17 cellular contexts compared by ENCODE assay signal in genomic region chr9:124187311-124187710, GRCh38.
A peak's percentile ranks its signal among the peaks of the same experiment; 100 is the strongest.
DNase-seq lines count a peak whose midpoint lies in the region; ATAC-seq, FAIRE-seq and TF ChIP-seq lines count a peak whose summit lies in the region.
"Had no signal": no experiment of that assay in that cellular context is flagged by ENCODE, and none has a peak within 500 bp of the region (broad histone marks: within the 10 kb centered on the region; RNA-seq: fewer than 3 reads in every experiment).

No MANE protein-coding gene starts in this region.

- POLR2A ChIA-PET in H1 (lab: Charles Lee; ENCODE audit: partially characterized antibody), result interaction anchor here (1.2 kb wide), 1 partner anchor 25 kb away, joined by 3 read pairs; no protein-coding TSS in a partner anchor

- H3K14ac ChIP-seq in H1 (ENCODE audit: insufficient read length), result no peak overlapping the region

- H3K36me3 ChIP-seq in H7 (replicated peaks; ENCODE audit: control insufficient read depth, insufficient read depth, low read length) (no peaks in the 10 kb centered on the region), H1 (ENCODE audit: control insufficient read depth in 2 of 4, insufficient read depth in 4 of 4, low read length in 3 of 4) (no peaks in the 10 kb centered on the region)
- H3K36me3 ChIP-seq: BLaER1 had no signal

- H3K23me2 ChIP-seq in H1 (ENCODE audit: low read depth, low read length), result no peaks in the 10 kb centered on the region

- H3K27me3 ChIP-seq in H7 (ENCODE audit: control insufficient read depth, insufficient read depth, low read length) (no peaks in the 10 kb centered on the region), H1 (replicated peaks in 1 of 4; ENCODE audit: control insufficient read depth in 3 of 4, extremely low read depth in 1 of 4, insufficient read depth in 3 of 4, low read length in 3 of 4) (no peaks in the 10 kb centered on the region)
- H3K27me3 ChIP-seq: BLaER1 had no signal

- no peak overlapping the region for H2BK120ac ChIP-seq in H1 (replicated peaks; ENCODE audit: low read depth, low read length)

- DNase-seq in H7, result peak; percentile 34
- DNase-seq in H1 (ENCODE audit: low read depth in 1 of 2, low spot score in 2 of 2), result peak in 1 of 2 experiments; percentile 41
- DNase-seq in memory B cell (ENCODE audit: low spot score in 2 of 2), result no peak
- DNase-seq in progenitor cell of endocrine pancreas (ENCODE audit: low spot score, unreplicated experiment), result peak; percentile 3
- DNase-seq in OCI-M2 (lab: John Stamatoyannopoulos, UW; ENCODE audit: unreplicated experiment), result no peak
- no peak for DNase-seq in GM12891 (ENCODE audit: insufficient read length, low spot score)
- DNase-seq in dedifferentiated amniotic fluid mesenchymal stem cell (ENCODE audit: extremely low spot score), result no peak
- DNase-seq: 8988T; CD4-positive, alpha-beta memory T cell; DMS153; DMS79; GF-D8; HCEC 1CT had no signal

- no peak overlapping the region for H3K18ac ChIP-seq in H1 (ENCODE audit: extremely low read depth, low read length)

- H3K4me3 ChIP-seq in H7 (ENCODE audit: insufficient read depth, low read depth, low read length), result no peak overlapping the region
- no peak overlapping the region for H3K4me3 ChIP-seq in H1 (ENCODE audit: extremely low read depth in 1 of 4, insufficient read depth in 2 of 4, low read depth in 3 of 4, low read length in 4 of 4)
- H3K4me3 ChIP-seq: BLaER1 had no signal

- ATAC-seq in memory B cell (ENCODE audit: low read depth) (no peak), HG02763 (IDR thresholded peaks at IDR 0.05; ENCODE audit: unreplicated experiment) (no peak)

- H3K9ac ChIP-seq in H1 (replicated peaks in 1 of 4; ENCODE audit: extremely low read depth in 1 of 4, low read depth in 3 of 4, low read length in 3 of 4), result no peak overlapping the region
- H3K9ac ChIP-seq: BLaER1 had no signal

- H2BK12ac ChIP-seq in H1 (ENCODE audit: low read depth, low read length), result no peak overlapping the region

- H4K20me1 ChIP-seq in H1 (replicated peaks in 1 of 2; ENCODE audit: control insufficient read depth in 1 of 2, insufficient read depth in 2 of 2, low read length in 2 of 2), result no peaks in the 10 kb centered on the region
- H4K20me1 ChIP-seq: BLaER1 had no signal

- no peak overlapping the region for H2AFZ ChIP-seq in H1 (ENCODE audit: low read length)

- H2BK5ac ChIP-seq in H1 (ENCODE audit: low read depth, low read length), result 0 out of 2 replicates have a peak overlapping the region, but pooled peaks have one; percentile 35

- H3K9me3 Mint-ChIP-seq in memory B cell, result no peaks in the 10 kb centered on the region
- peaks cover 2% of the 10 kb centered on the region for H3K9me3 Mint-ChIP-seq in progenitor cell of endocrine pancreas (ENCODE audit: low read depth)

- peak overlapping the region; percentile 31 for H3K27ac Mint-ChIP-seq in memory B cell
- no peak overlapping the region for H3K27ac Mint-ChIP-seq in progenitor cell of endocrine pancreas
- H3K27ac Mint-ChIP-seq: CD14-positive monocyte; CD4-positive, alpha-beta memory T cell had no signal

- no peak for TF ChIP-seq EP300 in H1 (IDR thresholded peaks at IDR 0.05; ENCODE audit: borderline replicate concordance in 1 of 2, low read depth in 2 of 2, low read length in 2 of 2)

- H3K36me3 Mint-ChIP-seq in memory B cell (peaks cover 3% of the 10 kb centered on the region), progenitor cell of endocrine pancreas (ENCODE audit: insufficient read depth) (no peaks in the 10 kb centered on the region)
- H3K36me3 Mint-ChIP-seq: CD4-positive, alpha-beta memory T cell had no signal

- H3K27ac ChIP-seq in H1 (ENCODE audit: low read depth, low read length), result no peak overlapping the region
- H3K27ac ChIP-seq: BLaER1 had no signal

- H3K4me3 Mint-ChIP-seq in memory B cell (no peak overlapping the region), progenitor cell of endocrine pancreas (ENCODE audit: low read depth) (no peak overlapping the region)
- H3K4me3 Mint-ChIP-seq: CD14-positive monocyte; CD4-positive, alpha-beta memory T cell had no signal

- no peak overlapping the region for H3K4me2 ChIP-seq in H1 (ENCODE audit: insufficient read depth in 1 of 2, low read depth in 2 of 2, low read length in 2 of 2)
- H3K4me2 ChIP-seq: BLaER1 had no signal

- WGBS in H1 (ENCODE audit: extremely low coverage in 1 of 2, insufficient coverage in 1 of 2, insufficient read length in 1 of 2, insufficient replicate concordance in 2 of 2, low coverage in 1 of 2, low lambda C conversion rate in 2 of 2, missing lambda C conversion rate in 1 of 2), 2 experiments, result 64% methylated on average over 3 of the region's 3 CpGs; no CpG with 5 or more reads in 1 of the 2 experiments

- no peak overlapping the region for H4K8ac ChIP-seq in H1 (ENCODE audit: extremely low read depth, insufficient read depth, low read length)

- no peak for TF ChIP-seq RAD21 in H1 (IDR thresholded peaks at IDR 0.05 in 1 of 2, conservative IDR thresholded peaks at IDR 0.05 in 1 of 2; ENCODE audit: low read depth in 2 of 2, low read length in 2 of 2)

- FAIRE-seq in H1 (lab: Jason Lieb, UNC) (no peak), GM12891 (lab: Jason Lieb, UNC) (no peak)
- FAIRE-seq: HTR-8/SVneo had no signal

- H3K79me2 ChIP-seq in H1 (ENCODE audit: control insufficient read depth in 1 of 2, insufficient read depth in 2 of 2, low read length in 2 of 2), result no peaks in the 10 kb centered on the region

- H4K5ac ChIP-seq in H1 (ENCODE audit: insufficient read length, low read depth, low read length), result no peak overlapping the region

- no peak overlapping the region for H2AK5ac ChIP-seq in H1 (ENCODE audit: low read depth, low read length)

- H4K91ac ChIP-seq in H1 (replicated peaks; ENCODE audit: insufficient read length, low read length), result no peak overlapping the region

- 0 out of 7 replicates have a peak, but pooled peaks cover 0 to 3% (median 0%) of the 10 kb centered on the region in 4 experiments for H3K4me1 ChIP-seq in H1 (replicated peaks in 1 of 4; ENCODE audit: control insufficient read depth in 3 of 4, insufficient read depth in 4 of 4, low read length in 3 of 4)
- H3K4me1 ChIP-seq: BLaER1 had no signal

- no peaks in the 10 kb centered on the region for H3K79me1 ChIP-seq in H1 (ENCODE audit: low read depth, low read length)

- H3K9me3 ChIP-seq in H1 (ENCODE audit: insufficient read depth in 2 of 2, low read depth in 1 of 2, low read length in 1 of 2), result no peaks in the 10 kb centered on the region
- H3K9me3 ChIP-seq: BLaER1 had no signal

- H3K23ac ChIP-seq in H1 (ENCODE audit: insufficient read length), result no peak overlapping the region

- no peak for TF ChIP-seq POLR2A in H1 (IDR thresholded peaks at IDR 0.05; ENCODE audit: control extremely low read depth in 1 of 2, low read depth in 2 of 2, low read length in 2 of 2)
- TF ChIP-seq POLR2A in GM12891 (IDR thresholded peaks at IDR 0.05; ENCODE audit: low read depth, low read length), result no peak

- no peaks in the 10 kb centered on the region for H3K27me3 Mint-ChIP-seq in memory B cell
- peaks cover 34% of the 10 kb centered on the region for H3K27me3 Mint-ChIP-seq in progenitor cell of endocrine pancreas
- H3K27me3 Mint-ChIP-seq: CD4-positive, alpha-beta memory T cell had no signal

- TF ChIP-seq CTCF in H1 (IDR thresholded peaks at IDR 0.05; ENCODE audit: control extremely low read depth in 1 of 3, insufficient read depth in 1 of 3, low read depth in 1 of 3, low read length in 3 of 3) (no peak), progenitor cell of endocrine pancreas (IDR thresholded peaks at IDR 0.05; ENCODE audit: unreplicated experiment) (no peak)

- H2BK15ac ChIP-seq in H1 (ENCODE audit: low read length), result peak overlapping the region; percentile 48; the same call in 1 of the 2 replicates

- 0 out of 2 replicates have a peak overlapping the region, but pooled peaks have one; percentile 72 for H2BK20ac ChIP-seq in H1 (ENCODE audit: low read length)

- no peak overlapping the region for H3K56ac ChIP-seq in H1 (replicated peaks; ENCODE audit: insufficient read length, low read depth, low read length)

- H3K4me1 Mint-ChIP-seq in memory B cell, result peaks cover 13% of the 10 kb centered on the region
- no peaks in the 10 kb centered on the region for H3K4me1 Mint-ChIP-seq in progenitor cell of endocrine pancreas (ENCODE audit: low read depth)
- H3K4me1 Mint-ChIP-seq: CD4-positive, alpha-beta memory T cell had no signal

- H3K4ac ChIP-seq in H1 (replicated peaks; ENCODE audit: insufficient read length, low read depth, low read length), result no peak overlapping the region

- CTCF ChIA-PET in H1 (lab: Charles Lee; ENCODE audit: partially characterized antibody), result interaction anchor here (1.0 to 2.2 kb wide), 2 partner anchors 10 to 60 kb away, joined by 3 to 7 read pairs; no protein-coding TSS in a partner anchor

TF ChIP-seq in H1, 55 proteins besides CTCF, POLR2A, EP300 and RAD21:
- no peak for TF ChIP-seq CHD1 (IDR thresholded peaks at IDR 0.05; ENCODE audit: low read depth, low read length)
- TF ChIP-seq BCL11A (IDR thresholded peaks at IDR 0.05; ENCODE audit: low read depth in 2 of 2, low read length in 2 of 2), result no peak
- TF ChIP-seq KDM5A (IDR thresholded peaks at IDR 0.05; ENCODE audit: low read length), result no peak
- no peak for TF ChIP-seq SP2 (IDR thresholded peaks at IDR 0.05; ENCODE audit: low read length)
- no peak for TF ChIP-seq CBX5 (IDR thresholded peaks at IDR 0.05; ENCODE audit: low read depth, low read length)
- no peak for TF ChIP-seq CREB1 (IDR thresholded peaks at IDR 0.05)
- TF ChIP-seq KDM4A (IDR thresholded peaks at IDR 0.05; ENCODE audit: low read depth, low read length, severe bottlenecking), result no peak
TF ChIP-seq in H1: peak in this region for 0.

TF ChIP-seq in GM12891, 5 proteins besides CTCF, POLR2A, EP300 and RAD21:
- TF ChIP-seq SPI1 (IDR thresholded peaks at IDR 0.05; ENCODE audit: low read depth, low read length), result no peak
- TF ChIP-seq POLR2AphosphoS5 (IDR thresholded peaks at IDR 0.05; ENCODE audit: low read depth, low read length), result no peak
- TF ChIP-seq PAX5 (IDR thresholded peaks at IDR 0.05; ENCODE audit: insufficient read depth, low read length, severe bottlenecking), result no peak
- no peak for TF ChIP-seq POU2F2 (IDR thresholded peaks at IDR 0.05; ENCODE audit: low read depth, low read length)
- no peak for TF ChIP-seq TAF1 (IDR thresholded peaks at IDR 0.05; ENCODE audit: low read depth, low read length)

Comparison
In these comparisons a context has a peak if more than half of its experiments do, and no peak if none do; other contexts are left out.
1. DNase-seq: peak in H7 (single experiment) and progenitor cell of endocrine pancreas (single experiment); none in memory B cell (0 of 2), OCI-M2 (single experiment), GM12891 (single experiment) and dedifferentiated amniotic fluid mesenchymal stem cell (single experiment).